In genomic region chr18:36296591-36297418, GRCh38 we compare ENCODE assay signal across 8 cellular contexts. TPM values are rescaled to one million over a fixed set of nuclear protein-coding genes. Genes with fewer than 3 reads are reported as not detected.
DNase-seq lines count a peak whose midpoint lies in the region; ATAC-seq and TF ChIP-seq lines count a peak whose summit lies in the region.

No MANE protein-coding gene starts in this region.

- peak overlapping the region; percentile 78 to 87 (median 82) for H3K27ac ChIP-seq in esophagus muscularis mucosa (replicated peaks in 1 of 4)
- no peak overlapping the region for H3K27ac ChIP-seq in upper lobe of right lung

- ATAC-seq in GM21381 (IDR thresholded peaks at IDR 0.05; ENCODE audit: unreplicated experiment) (peak; percentile 14), upper lobe of right lung (peak; percentile 45), GM21786 (IDR thresholded peaks at IDR 0.05; ENCODE audit: unreplicated experiment) (no peak)

- WGBS in esophagus muscularis mucosa = 2% methylated on average over 29 of the region's 50 CpGs

- H3K4me1 ChIP-seq in esophagus muscularis mucosa = peaks cover 13 to 37% (median 27%) of the 10 kb centered on the region in 4 donors
- peaks cover 17% of the 10 kb centered on the region for H3K4me1 ChIP-seq in upper lobe of right lung

- peak; percentile 17 to 29 (median 22) for TF ChIP-seq CTCF in esophagus muscularis mucosa (IDR thresholded peaks at IDR 0.05)
- peak; percentile 35 for TF ChIP-seq CTCF in upper lobe of right lung (IDR thresholded peaks at IDR 0.05)

- DNase-seq in DMS53 (lab: John Stamatoyannopoulos, UW) (peak; percentile 91), LoVo (ENCODE audit: low spot score) (peak; percentile 68), SW 1271 (lab: John Stamatoyannopoulos, UW) (peak; percentile 44 to 88), esophagus muscularis mucosa (ENCODE audit: extremely low spot score) (peak; percentile 91), middle frontal gyrus (ENCODE audit: extremely low spot score, low spot score) (peak; percentile 28), upper lobe of right lung (peak; percentile 70)

- H3K27me3 ChIP-seq in esophagus muscularis mucosa (peaks cover 0 to 10% (median 5%) of the 10 kb centered on the region in 4 donors), upper lobe of right lung (peaks cover 52% of the 10 kb centered on the region)

- H3K9me3 ChIP-seq in esophagus muscularis mucosa = no peaks in the 10 kb centered on the region
- H3K9me3 ChIP-seq in upper lobe of right lung = no peaks in the 10 kb centered on the region

- TF ChIP-seq POLR2A in esophagus muscularis mucosa (IDR thresholded peaks at IDR 0.05; ENCODE audit: low read depth) = no peak

- H3K36me3 ChIP-seq in esophagus muscularis mucosa = no peaks in the 10 kb centered on the region
- H3K36me3 ChIP-seq in upper lobe of right lung = no peaks in the 10 kb centered on the region

- intact Hi-C loops in esophagus muscularis mucosa (cut with DNase I) (loop anchor here (5.0 to 10.0 kb wide), 3 partner anchors 118 to 460 kb away; no protein-coding TSS in a partner anchor), upper lobe of right lung (cut with DNase I) (loop anchor here (10.0 kb wide), 1 partner anchor 268 kb away; no protein-coding TSS in a partner anchor)

- no peak for TF ChIP-seq EP300 in esophagus muscularis mucosa (IDR thresholded peaks at IDR 0.05)

- peak overlapping the region; percentile 70 to 84 (median 80) for H3K4me3 ChIP-seq in esophagus muscularis mucosa
- H3K4me3 ChIP-seq in upper lobe of right lung = peak overlapping the region; percentile 54

RNA-seq across cellular contexts. Expression of gene FHOD3, which starts 0.7 kb away (rescaled TPM):
- total RNA-seq in esophagus muscularis mucosa (10 to 100 TPM; 24.1 to 51.4 (median 33.8) TPM), upper lobe of right lung (1.9 TPM)

Comparison
In these comparisons a context has a peak if more than half of its experiments do, and no peak if none do; other contexts are left out.
1. DNase-seq: peak in every context shown above with its lines; median percentile 91 in DMS53; 91 in esophagus muscularis mucosa; 70 in upper lobe of right lung; 68 in LoVo; 66 in SW 1271; 28 in middle frontal gyrus.